8 cellular contexts compared by ENCODE assay signal in genomic region chr16:70738083-70738977, GRCh38. TPM values are rescaled to one million over a fixed set of nuclear protein-coding genes. Genes with fewer than 3 reads are reported as not detected.
DNase-seq lines count a peak whose midpoint lies in the region; ATAC-seq and TF ChIP-seq lines count a peak whose summit lies in the region.

No MANE protein-coding gene starts in this region.

- H3K27me3 Mint-ChIP-seq in CD4-positive, CD25-positive, alpha-beta regulatory T cell: no peaks in the 10 kb centered on the region

- H3K36me3 ChIP-seq in CD4-positive, CD25-positive, alpha-beta regulatory T cell (ENCODE audit: control insufficient read depth, insufficient read depth, low read length): peaks cover 7% of the 10 kb centered on the region
- H3K36me3 ChIP-seq in colonic mucosa (no peaks in the 10 kb centered on the region), lower lobe of right lung (peaks cover 20% of the 10 kb centered on the region), transverse colon (no peaks in the 10 kb centered on the region)

- peaks cover 26% of the 10 kb centered on the region for H3K4me1 ChIP-seq in CD4-positive, CD25-positive, alpha-beta regulatory T cell (ENCODE audit: control insufficient read depth, insufficient read depth, low read length, poor library complexity, severe bottlenecking)
- H3K4me1 ChIP-seq in colonic mucosa (peaks cover 7% of the 10 kb centered on the region), lower lobe of right lung (peaks cover 71% of the 10 kb centered on the region), transverse colon (peaks cover 19 to 47% (median 23%) of the 10 kb centered on the region in 4 donors)

- H3K36me3 Mint-ChIP-seq in CD4-positive, CD25-positive, alpha-beta regulatory T cell: peaks cover 18% of the 10 kb centered on the region

- no peak overlapping the region for H3K4me3 ChIP-seq in CD4-positive, CD25-positive, alpha-beta regulatory T cell (ENCODE audit: low read depth, low read length)
- no peak overlapping the region for H3K4me3 ChIP-seq in colonic mucosa
- H3K4me3 ChIP-seq in lower lobe of right lung: no peak overlapping the region
- H3K4me3 ChIP-seq in transverse colon: no peak overlapping the region

- no peaks in the 10 kb centered on the region for H3K27me3 ChIP-seq in CD4-positive, CD25-positive, alpha-beta regulatory T cell (ENCODE audit: control insufficient read depth, insufficient read depth, low read length)
- H3K27me3 ChIP-seq in colonic mucosa (no peaks in the 10 kb centered on the region), lower lobe of right lung (ENCODE audit: low read depth) (no peaks in the 10 kb centered on the region), transverse colon (no peaks in the 10 kb centered on the region)

- no peak for TF ChIP-seq POLR2A in transverse colon (IDR thresholded peaks at IDR 0.05)

- H3K27ac ChIP-seq in CD4-positive, CD25-positive, alpha-beta regulatory T cell (ENCODE audit: insufficient read depth, low read length, poor library complexity, severe bottlenecking): peak overlapping the region; percentile 77
- H3K27ac ChIP-seq in colonic mucosa (peak overlapping the region; percentile 61), lower lobe of right lung (peak overlapping the region; percentile 80), transverse colon (peak overlapping the region; percentile 86 to 93 (median 87))

- H3K9ac ChIP-seq in colonic mucosa (ENCODE audit: low read depth in 2 of 2, low read length in 2 of 2): peak overlapping the region in 1 of 2 donors; percentile 63

- in situ Hi-C loops in SK-MEL-5 (cut with HindIII; ENCODE audit: low pct_unique_long_range_greater_than_20kb, low sequenced_read_pairs) (no loop called here), transverse colon (cut with MboI; ENCODE audit: low pct_ligation_motif_present in 1 of 4, low pct_unique_long_range_greater_than_20kb in 1 of 4, low sequenced_read_pairs in 3 of 4) (no loop called here)

- intact Hi-C loops in colonic mucosa (cut with DNase I): no loop called here
- intact Hi-C loops in lower lobe of right lung (cut with DNase I): no loop called here
- intact Hi-C loops in transverse colon (cut with DNase I; ENCODE audit: low total_unique reads): loop anchor here (1.0 to 5.0 kb wide), 2 partner anchors 36 to 58 kb away; no protein-coding TSS in a partner anchor

- no peak for ATAC-seq in CD4-positive, CD25-positive, alpha-beta regulatory T cell (ENCODE audit: low read depth in 2 of 2)
- peak; percentile 84 for ATAC-seq in lower lobe of right lung
- no peak for ATAC-seq in GM21529 (IDR thresholded peaks at IDR 0.05; ENCODE audit: unreplicated experiment)

- no peak for TF ChIP-seq EP300 in transverse colon (IDR thresholded peaks at IDR 0.05; ENCODE audit: low read depth)

- H3K27ac Mint-ChIP-seq in CD4-positive, CD25-positive, alpha-beta regulatory T cell: peak overlapping the region; percentile 95 to 99 (median 98)

- 55 to 67% methylated on average over 2 to 20 of the region's 22 CpGs for WGBS in transverse colon (ENCODE audit: low coverage in 1 of 2), 2 donors

- no peaks in the 10 kb centered on the region for H3K9me3 Mint-ChIP-seq in CD4-positive, CD25-positive, alpha-beta regulatory T cell

- DNase-seq in CD4-positive, CD25-positive, alpha-beta regulatory T cell: peak in 1 of 3 donors; percentile 45
- peak; percentile 53 for DNase-seq in H4 (ENCODE audit: low spot score)
- DNase-seq in SK-MEL-5 (ENCODE audit: low read depth, low spot score): peak; percentile 62
- DNase-seq in colonic mucosa: no peak
- DNase-seq in lower lobe of right lung: peak; percentile 77
- peak; percentile 56 for DNase-seq in transverse colon
- no peak for DNase-seq in NK-92 (lab: John Stamatoyannopoulos, UW; ENCODE audit: unreplicated experiment)

- no peaks in the 10 kb centered on the region for H3K9me3 ChIP-seq in CD4-positive, CD25-positive, alpha-beta regulatory T cell (ENCODE audit: control insufficient read depth in 2 of 2, low read length in 2 of 2)
- H3K9me3 ChIP-seq in colonic mucosa (no peaks in the 10 kb centered on the region), lower lobe of right lung (no peaks in the 10 kb centered on the region), transverse colon (no peaks in the 10 kb centered on the region)

- H3K4me1 Mint-ChIP-seq in CD4-positive, CD25-positive, alpha-beta regulatory T cell: peaks cover 6 to 52% (median 19%) of the 10 kb centered on the region in 4 donors

- peak overlapping the region; percentile 21 to 85 (median 66) for H3K4me3 Mint-ChIP-seq in CD4-positive, CD25-positive, alpha-beta regulatory T cell

- TF ChIP-seq CTCF in colonic mucosa (IDR thresholded peaks at IDR 0.05) (peak; percentile 51), lower lobe of right lung (IDR thresholded peaks at IDR 0.05) (peak; percentile 69), transverse colon (IDR thresholded peaks at IDR 0.05) (peak; percentile 58 to 78 (median 60))

RNA-seq across cellular contexts. Expression of gene MTSS2, which starts 52.5 kb away (rescaled TPM):
- total RNA-seq in CD4-positive, CD25-positive, alpha-beta regulatory T cell: 2.9 TPM
- polyA plus RNA-seq in CD4-positive, CD25-positive, alpha-beta regulatory T cell: not detected
- 8.6 and 13.9 TPM in 2 replicates for total RNA-seq in H4 (2014; rRNA removed; shearing (Covaris generic))
- total RNA-seq in SK-MEL-5 (2014; rRNA removed; shearing (Covaris generic)): 1.7 and 4.0 TPM in 2 replicates
- polyA plus RNA-seq in SK-MEL-5 (2015; cell fraction: cytosol; rRNA removed): 7.6 and 15.8 TPM in 2 replicates
- 16.8 and 18.0 TPM in 2 replicates for polyA plus RNA-seq in SK-MEL-5 (2015; cell fraction: nucleus; rRNA removed)
- 10 to 100 TPM; 15.5 to 25.3 TPM for total RNA-seq in colonic mucosa
- 60.8 TPM for total RNA-seq in lower lobe of right lung
- total RNA-seq in transverse colon: 100 to 1,000 TPM in 1 of 4 donors, 10 to 100 TPM in 3; 13.9 to 149 (median 33.8) TPM

Comparison
In these comparisons a context has a peak if more than half of its experiments do, and no peak if none do; other contexts are left out.
1. ATAC-seq: peak in lower lobe of right lung (2 of 2); none in CD4-positive, CD25-positive, alpha-beta regulatory T cell (0 of 2) and GM21529 (single experiment).
2. DNase-seq: peak in H4 (single experiment), SK-MEL-5 (single experiment), lower lobe of right lung (single experiment) and transverse colon (single experiment); none in colonic mucosa (single experiment) and NK-92 (single experiment).
3. Peak in every context shown above with its lines, with median percentiles within 50 percentile points of each other: H3K27ac ChIP-seq and CTCF ChIP-seq.